2 cellular contexts compared by ENCODE assay signal in the genomic region with DNA sequence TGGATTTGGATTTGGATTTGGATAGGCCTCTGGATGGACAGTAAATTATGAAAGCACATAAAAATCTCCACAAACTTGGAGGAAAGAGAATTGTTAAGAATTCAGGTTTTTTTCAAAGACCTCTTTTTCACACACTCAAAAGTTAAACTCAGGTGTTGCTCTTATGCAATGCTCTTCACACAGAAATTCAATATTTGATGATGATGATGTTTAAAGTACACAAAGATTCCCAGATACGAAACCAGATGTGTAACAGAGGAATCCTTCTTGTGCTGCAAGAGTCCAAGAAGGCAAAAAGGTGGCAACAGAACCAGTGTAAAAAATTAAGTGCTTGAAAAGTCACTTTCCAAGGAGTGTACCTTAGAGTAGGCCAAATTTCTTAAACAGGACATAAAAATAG.
TF ChIP-seq lines count a peak whose summit lies in the region.

No MANE protein-coding gene starts in this region.

TF ChIP-seq in H1, 55 proteins besides CTCF, POLR2A, EP300 and RAD21:
- TF ChIP-seq YY1 (IDR thresholded peaks at IDR 0.05; ENCODE audit: low read depth, low read length) (no peak), POU5F1 (IDR thresholded peaks at IDR 0.05; ENCODE audit: low read depth, low read length) (no peak), SRF (IDR thresholded peaks at IDR 0.05; ENCODE audit: low read depth, low read length) (no peak), SAP30 (IDR thresholded peaks at IDR 0.05; ENCODE audit: insufficient read depth, insufficient replicate concordance, low read length) (no peak), EZH2 (IDR thresholded peaks at IDR 0.05; ENCODE audit: low read depth, low read length, severe bottlenecking) (no peak)
- TF ChIP-seq, protein P1, sequence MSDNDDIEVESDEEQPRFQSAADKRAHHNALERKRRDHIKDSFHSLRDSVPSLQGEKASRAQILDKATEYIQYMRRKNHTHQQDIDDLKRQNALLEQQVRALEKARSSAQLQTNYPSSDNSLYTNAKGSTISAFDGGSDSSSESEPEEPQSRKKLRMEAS (IDR thresholded peaks at IDR 0.05): no peak
TF ChIP-seq in H1: peak in this region for 0.

TF ChIP-seq in HepG2, 621 proteins besides CTCF, POLR2A, EP300 and RAD21 (continues in another document):
- no peak for TF ChIP-seq ZNF468 (CRISPR knock-in tag; IDR thresholded peaks at IDR 0.05)
- peak; percentile 25; the same call in 1 of the 2 replicates for TF ChIP-seq FOXJ3 (CRISPR knock-in tag; IDR thresholded peaks at IDR 0.05; ENCODE audit: borderline replicate concordance)
- TF ChIP-seq, protein P2, sequence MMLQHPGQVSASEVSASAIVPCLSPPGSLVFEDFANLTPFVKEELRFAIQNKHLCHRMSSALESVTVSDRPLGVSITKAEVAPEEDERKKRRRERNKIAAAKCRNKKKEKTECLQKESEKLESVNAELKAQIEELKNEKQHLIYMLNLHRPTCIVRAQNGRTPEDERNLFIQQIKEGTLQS (CRISPR knock-in tag; IDR thresholded peaks at IDR 0.05): 0 out of 2 replicates have a peak, but pooled peaks have one; percentile 19
- TF ChIP-seq NR2F2 (IDR thresholded peaks at IDR 0.05; ENCODE audit: borderline replicate concordance, low read depth): 0 out of 2 replicates have a peak, but pooled peaks have one; percentile 31
- TF ChIP-seq ZNF224 (CRISPR knock-in tag; IDR thresholded peaks at IDR 0.05): no peak
- TF ChIP-seq, protein P3, sequence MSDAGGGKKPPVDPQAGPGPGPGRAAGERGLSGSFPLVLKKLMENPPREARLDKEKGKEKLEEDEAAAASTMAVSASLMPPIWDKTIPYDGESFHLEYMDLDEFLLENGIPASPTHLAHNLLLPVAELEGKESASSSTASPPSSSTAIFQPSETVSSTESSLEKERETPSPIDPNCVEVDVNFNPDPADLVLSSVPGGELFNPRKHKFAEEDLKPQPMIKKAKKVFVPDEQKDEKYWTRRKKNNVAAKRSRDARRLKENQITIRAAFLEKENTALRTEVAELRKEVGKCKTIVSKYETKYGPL (CRISPR knock-in tag; IDR thresholded peaks at IDR 0.05): peak; percentile 69; the same call in 1 of the 2 replicates
- no peak for TF ChIP-seq ARNTL (CRISPR knock-in tag; IDR thresholded peaks at IDR 0.05)
- TF ChIP-seq SAFB2 (CRISPR knock-in tag; IDR thresholded peaks at IDR 0.05; ENCODE audit: borderline replicate concordance, low read depth): no peak
- TF ChIP-seq, protein P4, sequence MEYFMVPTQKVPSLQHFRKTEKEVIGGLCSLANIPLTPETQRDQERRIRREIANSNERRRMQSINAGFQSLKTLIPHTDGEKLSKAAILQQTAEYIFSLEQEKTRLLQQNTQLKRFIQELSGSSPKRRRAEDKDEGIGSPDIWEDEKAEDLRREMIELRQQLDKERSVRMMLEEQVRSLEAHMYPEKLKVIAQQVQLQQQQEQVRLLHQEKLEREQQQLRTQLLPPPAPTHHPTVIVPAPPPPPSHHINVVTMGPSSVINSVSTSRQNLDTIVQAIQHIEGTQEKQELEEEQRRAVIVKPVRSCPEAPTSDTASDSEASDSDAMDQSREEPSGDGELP (IDR thresholded peaks at IDR 0.05; ENCODE audit: borderline replicate concordance, low read depth): peak; percentile 43; the same call in 1 of the 2 replicates
- TF ChIP-seq NFIC (IDR thresholded peaks at IDR 0.05; ENCODE audit: low read length): 0 out of 2 replicates have a peak, but pooled peaks have one; percentile 32
- TF ChIP-seq HNF4A (CRISPR knock-in tag; IDR thresholded peaks at IDR 0.05): peak; percentile 53
- TF ChIP-seq, protein P5, sequence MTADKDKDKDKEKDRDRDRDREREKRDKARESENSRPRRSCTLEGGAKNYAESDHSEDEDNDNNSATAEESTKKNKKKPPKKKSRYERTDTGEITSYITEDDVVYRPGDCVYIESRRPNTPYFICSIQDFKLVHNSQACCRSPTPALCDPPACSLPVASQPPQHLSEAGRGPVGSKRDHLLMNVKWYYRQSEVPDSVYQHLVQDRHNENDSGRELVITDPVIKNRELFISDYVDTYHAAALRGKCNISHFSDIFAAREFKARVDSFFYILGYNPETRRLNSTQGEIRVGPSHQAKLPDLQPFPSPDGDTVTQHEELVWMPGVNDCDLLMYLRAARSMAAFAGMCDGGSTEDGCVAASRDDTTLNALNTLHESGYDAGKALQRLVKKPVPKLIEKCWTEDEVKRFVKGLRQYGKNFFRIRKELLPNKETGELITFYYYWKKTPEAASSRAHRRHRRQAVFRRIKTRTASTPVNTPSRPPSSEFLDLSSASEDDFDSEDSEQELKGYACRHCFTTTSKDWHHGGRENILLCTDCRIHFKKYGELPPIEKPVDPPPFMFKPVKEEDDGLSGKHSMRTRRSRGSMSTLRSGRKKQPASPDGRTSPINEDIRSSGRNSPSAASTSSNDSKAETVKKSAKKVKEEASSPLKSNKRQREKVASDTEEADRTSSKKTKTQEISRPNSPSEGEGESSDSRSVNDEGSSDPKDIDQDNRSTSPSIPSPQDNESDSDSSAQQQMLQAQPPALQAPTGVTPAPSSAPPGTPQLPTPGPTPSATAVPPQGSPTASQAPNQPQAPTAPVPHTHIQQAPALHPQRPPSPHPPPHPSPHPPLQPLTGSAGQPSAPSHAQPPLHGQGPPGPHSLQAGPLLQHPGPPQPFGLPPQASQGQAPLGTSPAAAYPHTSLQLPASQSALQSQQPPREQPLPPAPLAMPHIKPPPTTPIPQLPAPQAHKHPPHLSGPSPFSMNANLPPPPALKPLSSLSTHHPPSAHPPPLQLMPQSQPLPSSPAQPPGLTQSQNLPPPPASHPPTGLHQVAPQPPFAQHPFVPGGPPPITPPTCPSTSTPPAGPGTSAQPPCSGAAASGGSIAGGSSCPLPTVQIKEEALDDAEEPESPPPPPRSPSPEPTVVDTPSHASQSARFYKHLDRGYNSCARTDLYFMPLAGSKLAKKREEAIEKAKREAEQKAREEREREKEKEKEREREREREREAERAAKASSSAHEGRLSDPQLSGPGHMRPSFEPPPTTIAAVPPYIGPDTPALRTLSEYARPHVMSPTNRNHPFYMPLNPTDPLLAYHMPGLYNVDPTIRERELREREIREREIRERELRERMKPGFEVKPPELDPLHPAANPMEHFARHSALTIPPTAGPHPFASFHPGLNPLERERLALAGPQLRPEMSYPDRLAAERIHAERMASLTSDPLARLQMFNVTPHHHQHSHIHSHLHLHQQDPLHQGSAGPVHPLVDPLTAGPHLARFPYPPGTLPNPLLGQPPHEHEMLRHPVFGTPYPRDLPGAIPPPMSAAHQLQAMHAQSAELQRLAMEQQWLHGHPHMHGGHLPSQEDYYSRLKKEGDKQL (CRISPR knock-in tag; IDR thresholded peaks at IDR 0.05; ENCODE audit: low read depth): no peak
- no peak for TF ChIP-seq SOX6 (IDR thresholded peaks at IDR 0.05)
- TF ChIP-seq SOX6 (CRISPR knock-in tag; IDR thresholded peaks at IDR 0.05): peak; percentile 14; the same call in 1 of the 2 replicates
- peak; percentile 18; the same call in 1 of the 2 replicates for TF ChIP-seq HMG20A (CRISPR knock-in tag; IDR thresholded peaks at IDR 0.05; ENCODE audit: borderline replicate concordance)
- TF ChIP-seq ZNF543 (CRISPR knock-in tag; IDR thresholded peaks at IDR 0.05): no peak
- peak; percentile 73 for TF ChIP-seq CEBPG (CRISPR knock-in tag; IDR thresholded peaks at IDR 0.05)
- TF ChIP-seq ZNF816 (CRISPR knock-in tag; IDR thresholded peaks at IDR 0.05; ENCODE audit: borderline replicate concordance): no peak
- no peak for TF ChIP-seq SOX13 (IDR thresholded peaks at IDR 0.05)
- peak in 1 of 2 experiments; percentile 35; a peak in 1 of 4 replicates for TF ChIP-seq SOX13 (CRISPR knock-in tag; conservative IDR thresholded peaks at IDR 0.05 in 1 of 2, IDR thresholded peaks at IDR 0.05 in 1 of 2)
- no peak for TF ChIP-seq ARNT2 (CRISPR knock-in tag; IDR thresholded peaks at IDR 0.05; ENCODE audit: low read depth)
- TF ChIP-seq ZNF296 (CRISPR knock-in tag; conservative IDR thresholded peaks at IDR 0.05): no peak
- peak; percentile 28; the same call in 1 of the 2 replicates for TF ChIP-seq HDAC2 (CRISPR knock-in tag; IDR thresholded peaks at IDR 0.05)
- TF ChIP-seq ZBTB20 (CRISPR knock-in tag; IDR thresholded peaks at IDR 0.05; ENCODE audit: borderline replicate concordance, low read depth): no peak
- 0 out of 2 replicates have a peak, but pooled peaks have one; percentile 23 for TF ChIP-seq KAT8 (CRISPR knock-in tag; IDR thresholded peaks at IDR 0.05)
- TF ChIP-seq, protein P6, sequence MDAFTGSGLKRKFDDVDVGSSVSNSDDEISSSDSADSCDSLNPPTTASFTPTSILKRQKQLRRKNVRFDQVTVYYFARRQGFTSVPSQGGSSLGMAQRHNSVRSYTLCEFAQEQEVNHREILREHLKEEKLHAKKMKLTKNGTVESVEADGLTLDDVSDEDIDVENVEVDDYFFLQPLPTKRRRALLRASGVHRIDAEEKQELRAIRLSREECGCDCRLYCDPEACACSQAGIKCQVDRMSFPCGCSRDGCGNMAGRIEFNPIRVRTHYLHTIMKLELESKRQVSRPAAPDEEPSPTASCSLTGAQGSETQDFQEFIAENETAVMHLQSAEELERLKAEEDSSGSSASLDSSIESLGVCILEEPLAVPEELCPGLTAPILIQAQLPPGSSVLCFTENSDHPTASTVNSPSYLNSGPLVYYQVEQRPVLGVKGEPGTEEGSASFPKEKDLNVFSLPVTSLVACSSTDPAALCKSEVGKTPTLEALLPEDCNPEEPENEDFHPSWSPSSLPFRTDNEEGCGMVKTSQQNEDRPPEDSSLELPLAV (CRISPR knock-in tag; conservative IDR thresholded peaks at IDR 0.05; ENCODE audit: low read depth): no peak
- TF ChIP-seq, protein P7, sequence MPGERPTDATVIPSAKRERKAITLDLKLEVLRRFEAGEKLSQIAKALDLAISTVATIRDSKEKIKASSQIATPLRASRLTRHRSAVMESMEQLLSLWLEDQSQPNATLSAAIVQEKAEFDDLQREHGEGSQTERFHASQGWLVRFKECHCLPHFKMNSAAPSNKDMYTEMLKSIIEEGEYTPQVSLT (CRISPR knock-in tag; IDR thresholded peaks at IDR 0.05; ENCODE audit: borderline replicate concordance, low read depth): no peak
- TF ChIP-seq, protein P8, sequence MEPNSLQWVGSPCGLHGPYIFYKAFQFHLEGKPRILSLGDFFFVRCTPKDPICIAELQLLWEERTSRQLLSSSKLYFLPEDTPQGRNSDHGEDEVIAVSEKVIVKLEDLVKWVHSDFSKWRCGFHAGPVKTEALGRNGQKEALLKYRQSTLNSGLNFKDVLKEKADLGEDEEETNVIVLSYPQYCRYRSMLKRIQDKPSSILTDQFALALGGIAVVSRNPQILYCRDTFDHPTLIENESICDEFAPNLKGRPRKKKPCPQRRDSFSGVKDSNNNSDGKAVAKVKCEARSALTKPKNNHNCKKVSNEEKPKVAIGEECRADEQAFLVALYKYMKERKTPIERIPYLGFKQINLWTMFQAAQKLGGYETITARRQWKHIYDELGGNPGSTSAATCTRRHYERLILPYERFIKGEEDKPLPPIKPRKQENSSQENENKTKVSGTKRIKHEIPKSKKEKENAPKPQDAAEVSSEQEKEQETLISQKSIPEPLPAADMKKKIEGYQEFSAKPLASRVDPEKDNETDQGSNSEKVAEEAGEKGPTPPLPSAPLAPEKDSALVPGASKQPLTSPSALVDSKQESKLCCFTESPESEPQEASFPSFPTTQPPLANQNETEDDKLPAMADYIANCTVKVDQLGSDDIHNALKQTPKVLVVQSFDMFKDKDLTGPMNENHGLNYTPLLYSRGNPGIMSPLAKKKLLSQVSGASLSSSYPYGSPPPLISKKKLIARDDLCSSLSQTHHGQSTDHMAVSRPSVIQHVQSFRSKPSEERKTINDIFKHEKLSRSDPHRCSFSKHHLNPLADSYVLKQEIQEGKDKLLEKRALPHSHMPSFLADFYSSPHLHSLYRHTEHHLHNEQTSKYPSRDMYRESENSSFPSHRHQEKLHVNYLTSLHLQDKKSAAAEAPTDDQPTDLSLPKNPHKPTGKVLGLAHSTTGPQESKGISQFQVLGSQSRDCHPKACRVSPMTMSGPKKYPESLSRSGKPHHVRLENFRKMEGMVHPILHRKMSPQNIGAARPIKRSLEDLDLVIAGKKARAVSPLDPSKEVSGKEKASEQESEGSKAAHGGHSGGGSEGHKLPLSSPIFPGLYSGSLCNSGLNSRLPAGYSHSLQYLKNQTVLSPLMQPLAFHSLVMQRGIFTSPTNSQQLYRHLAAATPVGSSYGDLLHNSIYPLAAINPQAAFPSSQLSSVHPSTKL (CRISPR knock-in tag; IDR thresholded peaks at IDR 0.05): peak; percentile 72; the same call in 1 of the 2 replicates
- no peak for TF ChIP-seq ZNF225 (CRISPR knock-in tag; IDR thresholded peaks at IDR 0.05)
- TF ChIP-seq WIZ (CRISPR knock-in tag; IDR thresholded peaks at IDR 0.05): no peak
- no peak for TF ChIP-seq YY1 (IDR thresholded peaks at IDR 0.05; ENCODE audit: insufficient read depth, insufficient replicate concordance, low read depth, low read length)
- no peak for TF ChIP-seq ZMYM2 (CRISPR knock-in tag; IDR thresholded peaks at IDR 0.05)
- TF ChIP-seq ZFP36L2 (CRISPR knock-in tag; IDR thresholded peaks at IDR 0.05): no peak
- TF ChIP-seq ZNF891 (CRISPR knock-in tag; IDR thresholded peaks at IDR 0.05): no peak
- TF ChIP-seq, protein P9, sequence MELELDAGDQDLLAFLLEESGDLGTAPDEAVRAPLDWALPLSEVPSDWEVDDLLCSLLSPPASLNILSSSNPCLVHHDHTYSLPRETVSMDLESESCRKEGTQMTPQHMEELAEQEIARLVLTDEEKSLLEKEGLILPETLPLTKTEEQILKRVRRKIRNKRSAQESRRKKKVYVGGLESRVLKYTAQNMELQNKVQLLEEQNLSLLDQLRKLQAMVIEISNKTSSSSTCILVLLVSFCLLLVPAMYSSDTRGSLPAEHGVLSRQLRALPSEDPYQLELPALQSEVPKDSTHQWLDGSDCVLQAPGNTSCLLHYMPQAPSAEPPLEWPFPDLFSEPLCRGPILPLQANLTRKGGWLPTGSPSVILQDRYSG (CRISPR knock-in tag; IDR thresholded peaks at IDR 0.05): no peak
- TF ChIP-seq, protein P10, sequence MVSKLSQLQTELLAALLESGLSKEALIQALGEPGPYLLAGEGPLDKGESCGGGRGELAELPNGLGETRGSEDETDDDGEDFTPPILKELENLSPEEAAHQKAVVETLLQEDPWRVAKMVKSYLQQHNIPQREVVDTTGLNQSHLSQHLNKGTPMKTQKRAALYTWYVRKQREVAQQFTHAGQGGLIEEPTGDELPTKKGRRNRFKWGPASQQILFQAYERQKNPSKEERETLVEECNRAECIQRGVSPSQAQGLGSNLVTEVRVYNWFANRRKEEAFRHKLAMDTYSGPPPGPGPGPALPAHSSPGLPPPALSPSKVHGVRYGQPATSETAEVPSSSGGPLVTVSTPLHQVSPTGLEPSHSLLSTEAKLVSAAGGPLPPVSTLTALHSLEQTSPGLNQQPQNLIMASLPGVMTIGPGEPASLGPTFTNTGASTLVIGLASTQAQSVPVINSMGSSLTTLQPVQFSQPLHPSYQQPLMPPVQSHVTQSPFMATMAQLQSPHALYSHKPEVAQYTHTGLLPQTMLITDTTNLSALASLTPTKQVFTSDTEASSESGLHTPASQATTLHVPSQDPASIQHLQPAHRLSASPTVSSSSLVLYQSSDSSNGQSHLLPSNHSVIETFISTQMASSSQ (IDR thresholded peaks at IDR 0.05; ENCODE audit: low read depth): peak; percentile 40; the same call in 1 of the 2 replicates
- TF ChIP-seq, protein P10 (CRISPR knock-in tag; IDR thresholded peaks at IDR 0.05; ENCODE audit: borderline replicate concordance): no peak
